ENCODE assay signal across 19 cellular contexts in genomic region chr13:85772379-85772778, GRCh38. TPM values are rescaled to one million over a fixed set of nuclear protein-coding genes. Genes with fewer than 3 reads are reported as not detected.
A peak's percentile ranks its signal among the peaks of the same experiment; 100 is the strongest.
DNase-seq lines count a peak whose midpoint lies in the region; ATAC-seq and TF ChIP-seq lines count a peak whose summit lies in the region.
"Had no signal": no experiment of that assay in that cellular context is flagged by ENCODE, and none has a peak within 500 bp of the region (broad histone marks: within the 10 kb centered on the region; RNA-seq: fewer than 3 reads in every experiment).

No MANE protein-coding gene starts in this region.

- TF ChIP-seq CTCF in WTC11 (IDR thresholded peaks at IDR 0.05) = no peak

- DNase-seq in ELR (ENCODE audit: low read depth) (peak; percentile 56), NCI-H226 (peak; percentile 57), WTC11 (ENCODE audit: low spot score) (no peak), mesenchymal stem cell (peak; percentile 28), left cardiac atrium (no peak), NCI-H446 treated with DMSO at 0.1 percent for 48 hours (lab: John Stamatoyannopoulos, UW) (no peak), immature natural killer cell (no peak)
- DNase-seq: activated T-cell treated with anti-CD3 and anti-CD28 coated beads, Interleukin-2, amount 50 U/mL, for 4 hours; colonic mucosa; hypothalamus; NCI-H187 treated with DMSO at 0.1 percent for 48 hours; NCI-H526; pancreas; stimulated activated naive CD4-positive, alpha-beta T cell; T-helper 17 cell; upper lobe of right lung had no signal

- H3K36me3 Mint-ChIP-seq in WTC11 (0 out of 2 replicates have a peak, but pooled peaks cover 2% of the 10 kb centered on the region), immature natural killer cell (no peaks in the 10 kb centered on the region)

- H3K27me3 ChIP-seq in mesenchymal stem cell (ENCODE audit: control insufficient read depth in 1 of 2, insufficient read depth in 1 of 2, low read length in 2 of 2) = no peaks in the 10 kb centered on the region
- H3K27me3 ChIP-seq: colonic mucosa, esophagus muscularis mucosa, pancreas, upper lobe of right lung had no signal

- no peak overlapping the region for H2BK120ac ChIP-seq in mesenchymal stem cell (ENCODE audit: low read depth, low read length)

- no peaks in the 10 kb centered on the region for H3K9me3 ChIP-seq in mesenchymal stem cell (ENCODE audit: control insufficient read depth, low read length)
- H3K9me3 ChIP-seq: colonic mucosa, esophagus muscularis mucosa, pancreas, upper lobe of right lung had no signal

- no peaks in the 10 kb centered on the region for H3K4me1 ChIP-seq in mesenchymal stem cell (ENCODE audit: control insufficient read depth, insufficient read depth, low read depth, low read length)
- H3K4me1 ChIP-seq: colonic mucosa, esophagus muscularis mucosa, pancreas, upper lobe of right lung had no signal

- H3K79me1 ChIP-seq in mesenchymal stem cell (replicated peaks; ENCODE audit: low read length, poor library complexity, severe bottlenecking) = no peaks in the 10 kb centered on the region

- intact Hi-C loops in left cardiac atrium (cut with DNase I) = no loop called here

- H3K4me3 Mint-ChIP-seq in WTC11 (no peak overlapping the region), immature natural killer cell (no peak overlapping the region)
- H3K4me3 Mint-ChIP-seq: activated T-cell treated with anti-CD3 and anti-CD28 coated beads, Interleukin-2, amount 50 U/mL, for 4 hours; T-helper 17 cell had no signal

- POLR2A ChIA-PET in WTC11 (lab: Charles Lee) = no interaction called here

- H3K4me2 ChIP-seq in mesenchymal stem cell (ENCODE audit: low read length, poor library complexity, severe bottlenecking) = no peak overlapping the region

- H4K8ac ChIP-seq in mesenchymal stem cell (ENCODE audit: low read length) = no peak overlapping the region

- no peak overlapping the region for H2BK15ac ChIP-seq in mesenchymal stem cell (ENCODE audit: low read depth, poor library complexity, severe bottlenecking)

- no peak overlapping the region for H2BK5ac ChIP-seq in mesenchymal stem cell (ENCODE audit: low read depth, low read length, poor library complexity, severe bottlenecking)

- no peaks in the 10 kb centered on the region for H3K36me3 ChIP-seq in mesenchymal stem cell (ENCODE audit: control insufficient read depth in 1 of 2, insufficient read depth in 2 of 2, low read depth in 1 of 2, low read length in 2 of 2)
- H3K36me3 ChIP-seq: colonic mucosa, esophagus muscularis mucosa, pancreas, upper lobe of right lung had no signal

- no peak overlapping the region for H2AK5ac ChIP-seq in mesenchymal stem cell (ENCODE audit: low read length, severe bottlenecking)

- H3K4ac ChIP-seq in mesenchymal stem cell (ENCODE audit: low read depth in 1 of 2, low read length in 2 of 2) = no peak overlapping the region

- CTCF ChIA-PET in WTC11 (lab: Charles Lee) = no interaction called here

- no peaks in the 10 kb centered on the region; the same call in 1 of the 2 replicates for H3K27me3 Mint-ChIP-seq in WTC11 (ENCODE audit: low read depth)
- H3K27me3 Mint-ChIP-seq in immature natural killer cell (ENCODE audit: low read depth in 3 of 3) = no peaks in the 10 kb centered on the region
- H3K27me3 Mint-ChIP-seq: T-helper 17 cell had no signal

- no peak for ATAC-seq in WTC11
- ATAC-seq in left cardiac atrium = no peak
- no peak for ATAC-seq in HG02623 (IDR thresholded peaks at IDR 0.05; ENCODE audit: unreplicated experiment)
- ATAC-seq: activated T-cell treated with anti-CD3 and anti-CD28 coated beads, Interleukin-2, amount 50 U/mL, for 4 hours; pancreas; T-helper 17 cell; upper lobe of right lung had no signal

- no peak overlapping the region for H2AFZ ChIP-seq in mesenchymal stem cell (ENCODE audit: low read depth, low read length)

- H3K14ac ChIP-seq in mesenchymal stem cell (ENCODE audit: low read length in 2 of 2) = no peak overlapping the region

- no peak overlapping the region for H4K91ac ChIP-seq in mesenchymal stem cell (ENCODE audit: low read length)

- no peak overlapping the region for H3K23ac ChIP-seq in mesenchymal stem cell (ENCODE audit: low read length in 2 of 2)

- no peak overlapping the region for H3K27ac Mint-ChIP-seq in WTC11
- no peak overlapping the region for H3K27ac Mint-ChIP-seq in immature natural killer cell
- H3K27ac Mint-ChIP-seq: T-helper 17 cell had no signal

- no peak overlapping the region for H3K9ac ChIP-seq in mesenchymal stem cell (ENCODE audit: low read length)

- peak overlapping the region in 1 of 2 experiments; percentile 12 for H3K18ac ChIP-seq in mesenchymal stem cell (ENCODE audit: low read depth in 1 of 2, low read length in 2 of 2)

- H2BK12ac ChIP-seq in mesenchymal stem cell (ENCODE audit: low read length in 2 of 2) = no peak overlapping the region

- peaks cover 16% of the 10 kb centered on the region for H3K9me3 Mint-ChIP-seq in WTC11
- H3K9me3 Mint-ChIP-seq in immature natural killer cell = peaks cover 0 to 24% (median 10%) of the 10 kb centered on the region in 6 donors

- H3K4me1 Mint-ChIP-seq in WTC11 (no peaks in the 10 kb centered on the region), immature natural killer cell (no peaks in the 10 kb centered on the region)
- H3K4me1 Mint-ChIP-seq: T-helper 17 cell had no signal

- H3K4me3 ChIP-seq in mesenchymal stem cell (ENCODE audit: insufficient read depth in 1 of 2, low read depth in 1 of 2, low read length in 2 of 2) = no peak overlapping the region
- H3K4me3 ChIP-seq: colonic mucosa, esophagus muscularis mucosa, pancreas, upper lobe of right lung had no signal

- 61% methylated on average over 2 of the region's 3 CpGs for WGBS in mesenchymal stem cell

- no peak overlapping the region for H3K27ac ChIP-seq in mesenchymal stem cell (ENCODE audit: low read length, poor library complexity, severe bottlenecking)
- H3K27ac ChIP-seq: C4-2B, colonic mucosa, esophagus muscularis mucosa, pancreas, upper lobe of right lung had no signal

TF ChIP-seq in WTC11, 78 proteins besides CTCF, POLR2A, EP300 and RAD21:
- TF ChIP-seq GABPB1 (CRISPR knock-in tag; IDR thresholded peaks at IDR 0.05) = peak; percentile 42; the same call in 1 of the 2 replicates
- TF ChIP-seq FOXP1 (CRISPR knock-in tag; IDR thresholded peaks at IDR 0.05; ENCODE audit: borderline replicate concordance) = no peak
- no peak for TF ChIP-seq CBFB (CRISPR knock-in tag; IDR thresholded peaks at IDR 0.05; ENCODE audit: low read depth)
- TF ChIP-seq ZNF671 (CRISPR knock-in tag; IDR thresholded peaks at IDR 0.05) = no peak
- TF ChIP-seq ZNF263 (CRISPR knock-in tag; IDR thresholded peaks at IDR 0.05; ENCODE audit: low read depth) = no peak
- no peak for TF ChIP-seq ZNF423 (CRISPR knock-in tag; IDR thresholded peaks at IDR 0.05)
- TF ChIP-seq, protein P1, sequence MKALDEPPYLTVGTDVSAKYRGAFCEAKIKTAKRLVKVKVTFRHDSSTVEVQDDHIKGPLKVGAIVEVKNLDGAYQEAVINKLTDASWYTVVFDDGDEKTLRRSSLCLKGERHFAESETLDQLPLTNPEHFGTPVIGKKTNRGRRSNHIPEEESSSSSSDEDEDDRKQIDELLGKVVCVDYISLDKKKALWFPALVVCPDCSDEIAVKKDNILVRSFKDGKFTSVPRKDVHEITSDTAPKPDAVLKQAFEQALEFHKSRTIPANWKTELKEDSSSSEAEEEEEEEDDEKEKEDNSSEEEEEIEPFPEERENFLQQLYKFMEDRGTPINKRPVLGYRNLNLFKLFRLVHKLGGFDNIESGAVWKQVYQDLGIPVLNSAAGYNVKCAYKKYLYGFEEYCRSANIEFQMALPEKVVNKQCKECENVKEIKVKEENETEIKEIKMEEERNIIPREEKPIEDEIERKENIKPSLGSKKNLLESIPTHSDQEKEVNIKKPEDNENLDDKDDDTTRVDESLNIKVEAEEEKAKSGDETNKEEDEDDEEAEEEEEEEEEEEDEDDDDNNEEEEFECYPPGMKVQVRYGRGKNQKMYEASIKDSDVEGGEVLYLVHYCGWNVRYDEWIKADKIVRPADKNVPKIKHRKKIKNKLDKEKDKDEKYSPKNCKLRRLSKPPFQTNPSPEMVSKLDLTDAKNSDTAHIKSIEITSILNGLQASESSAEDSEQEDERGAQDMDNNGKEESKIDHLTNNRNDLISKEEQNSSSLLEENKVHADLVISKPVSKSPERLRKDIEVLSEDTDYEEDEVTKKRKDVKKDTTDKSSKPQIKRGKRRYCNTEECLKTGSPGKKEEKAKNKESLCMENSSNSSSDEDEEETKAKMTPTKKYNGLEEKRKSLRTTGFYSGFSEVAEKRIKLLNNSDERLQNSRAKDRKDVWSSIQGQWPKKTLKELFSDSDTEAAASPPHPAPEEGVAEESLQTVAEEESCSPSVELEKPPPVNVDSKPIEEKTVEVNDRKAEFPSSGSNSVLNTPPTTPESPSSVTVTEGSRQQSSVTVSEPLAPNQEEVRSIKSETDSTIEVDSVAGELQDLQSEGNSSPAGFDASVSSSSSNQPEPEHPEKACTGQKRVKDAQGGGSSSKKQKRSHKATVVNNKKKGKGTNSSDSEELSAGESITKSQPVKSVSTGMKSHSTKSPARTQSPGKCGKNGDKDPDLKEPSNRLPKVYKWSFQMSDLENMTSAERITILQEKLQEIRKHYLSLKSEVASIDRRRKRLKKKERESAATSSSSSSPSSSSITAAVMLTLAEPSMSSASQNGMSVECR (CRISPR knock-in tag; IDR thresholded peaks at IDR 0.05; ENCODE audit: borderline replicate concordance) = no peak
- TF ChIP-seq NFATC4 (CRISPR knock-in tag; IDR thresholded peaks at IDR 0.05) = no peak

RNA-seq across cellular contexts. Expression of gene SLITRK6, which starts 26.8 kb away (rescaled TPM):
- total RNA-seq in WTC11 (2021) (0.04 to 0.41 TPM (median 0.07 TPM) in 3 replicates), left cardiac atrium (1 to 10 TPM in 1 of 2 donors, under 1 TPM in 1; 0.84 to 1.0 TPM)
- polyA plus RNA-seq in mesenchymal stem cell (2013, experiment 1 of 2) = 55.9 TPM
- 56.1 TPM for polyA plus RNA-seq in mesenchymal stem cell (2013, experiment 2 of 2)
- not detected for polyA plus RNA-seq in immature natural killer cell
- total RNA-seq: activated T-cell treated with anti-CD3 and anti-CD28 coated beads, Interleukin-2, amount 50 U/mL, for 4 hours; T-helper 17 cell had no signal

Comparison
In these comparisons a context has a peak if more than half of its experiments do, and no peak if none do; other contexts are left out.
1. DNase-seq: peak in ELR (single experiment), NCI-H226 (single experiment) and mesenchymal stem cell (single experiment); none in WTC11 (single experiment), left cardiac atrium (single experiment), NCI-H446 treated with DMSO at 0.1 percent for 48 hours (single experiment) and immature natural killer cell (0 of 3).